8 cellular contexts compared by ENCODE assay signal in genomic region chr19:35644987-35645679, GRCh38. TPM values are rescaled to one million over a fixed set of nuclear protein-coding genes. Genes with fewer than 3 reads are reported as not detected.
A peak's percentile ranks its signal among the peaks of the same experiment; 100 is the strongest.
DNase-seq lines count a peak whose midpoint lies in the region; ATAC-seq and TF ChIP-seq lines count a peak whose summit lies in the region.

No MANE protein-coding gene starts in this region.

- CTCF ChIA-PET in activated naive CD4-positive, alpha-beta T cell treated with anti-CD3 and anti-CD28 coated beads for 36 hours (lab: Charles Lee): interaction anchor here (0.5 to 0.9 kb wide), 3 partner anchors 49 to 97 kb away, joined by 3 to 4 read pairs (median 3); no protein-coding TSS in a partner anchor

- TF ChIP-seq CTCF in type B pancreatic cell (conservative IDR thresholded peaks at IDR 0.05): peak; percentile 33

- DNase-seq in KBM-7 (peak; percentile 82), SHP77 treated with DMSO at 0.1 percent for 48 hours (lab: John Stamatoyannopoulos, UW) (peak; percentile 28), Right ventricle myocardium superior (peak; percentile 93), trophoblast cell (peak; percentile 53 to 68), type B pancreatic cell (ENCODE audit: extremely low spot score, unreplicated experiment) (no peak), COR-L47 (lab: John Stamatoyannopoulos, UW) (no peak)
- peak; percentile 90 for DNase-seq in activated naive CD4-positive, alpha-beta T cell treated with anti-CD3 and anti-CD28 coated beads for 36 hours

- peaks cover 3% of the 10 kb centered on the region for H3K36me3 Mint-ChIP-seq in activated naive CD4-positive, alpha-beta T cell treated with anti-CD3 and anti-CD28 coated beads for 36 hours (ENCODE audit: low read depth)
- no peaks in the 10 kb centered on the region for H3K36me3 Mint-ChIP-seq in type B pancreatic cell

- H3K23ac ChIP-seq in trophoblast cell (ENCODE audit: low read length): no peak overlapping the region

- H3K4me3 ChIP-seq in BLaER1 treated with 17β-estradiol and CSF1 and Interleukin-3, amounts not matched to agents 10 nM and 100 nM: peak overlapping the region; percentile 54 to 75 (median 65)
- no peak overlapping the region for H3K4me3 ChIP-seq in trophoblast cell (ENCODE audit: low read depth, low read length)

- peak; percentile 61 for ATAC-seq in Right ventricle myocardium superior (ENCODE audit: poor library complexity)

- no peak overlapping the region for H4K91ac ChIP-seq in trophoblast cell (ENCODE audit: low read depth, low read length)

- H3K4me2 ChIP-seq in BLaER1 treated with 17β-estradiol and CSF1 and Interleukin-3, amounts not matched to agents 10 nM and 100 nM: peak overlapping the region; percentile 85 to 100 (median 91)
- H3K4me2 ChIP-seq in trophoblast cell (ENCODE audit: low read length): peak overlapping the region; percentile 89

- H2BK5ac ChIP-seq in trophoblast cell (ENCODE audit: low read depth, low read length, poor library complexity): no peak overlapping the region

- H2AFZ ChIP-seq in trophoblast cell (ENCODE audit: insufficient read depth, low read length, poor library complexity): peak overlapping the region; percentile 59

- no peak overlapping the region for H3K4ac ChIP-seq in trophoblast cell (ENCODE audit: low read depth, low read length)

- H2AK5ac ChIP-seq in trophoblast cell (ENCODE audit: low read length): peak overlapping the region; percentile 53

- H3K27me3 Mint-ChIP-seq in activated naive CD4-positive, alpha-beta T cell treated with anti-CD3 and anti-CD28 coated beads for 36 hours (ENCODE audit: low read depth): no peaks in the 10 kb centered on the region
- H3K27me3 Mint-ChIP-seq in type B pancreatic cell: peaks cover 2% of the 10 kb centered on the region

- in situ Hi-C loops in KBM-7 (cut with MboI; ENCODE audit: low pct_unique_long_range_greater_than_20kb, low sequenced_read_pairs): no loop called here

- peak overlapping the region; percentile 47 for H4K8ac ChIP-seq in trophoblast cell (ENCODE audit: low read depth, low read length)

- peak overlapping the region; percentile 82 for H3K4me3 Mint-ChIP-seq in activated naive CD4-positive, alpha-beta T cell treated with anti-CD3 and anti-CD28 coated beads for 36 hours
- H3K4me3 Mint-ChIP-seq in type B pancreatic cell: peak overlapping the region; percentile 90

- no peak overlapping the region for H2BK120ac ChIP-seq in trophoblast cell (ENCODE audit: insufficient read depth, low read length, poor library complexity)

- H3K18ac ChIP-seq in trophoblast cell (ENCODE audit: low read length): no peak overlapping the region

- intact Hi-C loops in activated naive CD4-positive, alpha-beta T cell treated with anti-CD3 and anti-CD28 coated beads for 36 hours (cut with micrococcal nuclease): loop anchor here (1.0 to 5.0 kb wide), 6 partner anchors 17 to 132 kb away; partner anchors contain the start of genes ARHGAP33, HAUS5 and TMEM147
- intact Hi-C loops in Right ventricle myocardium superior (cut with DNase I): no loop called here

- peak overlapping the region in 10 of 11 experiments; percentile 31 to 86 (median 80); a peak in 19 of 22 replicates for H3K27ac ChIP-seq in BLaER1 treated with 17β-estradiol and CSF1 and Interleukin-3, amounts not matched to agents 10 nM and 100 nM
- H3K27ac ChIP-seq in trophoblast cell (ENCODE audit: low read depth, low read length): peak overlapping the region; percentile 21

- peak overlapping the region; percentile 9 for H2BK12ac ChIP-seq in trophoblast cell (ENCODE audit: low read length)

- H3K9ac ChIP-seq in BLaER1 treated with 17β-estradiol and CSF1 and Interleukin-3, amounts not matched to agents 10 nM and 100 nM: peak overlapping the region; percentile 4 to 84 (median 80); a peak in 18 of 22 replicates
- H3K9ac ChIP-seq in trophoblast cell (ENCODE audit: low read length): no peak overlapping the region

- H4K12ac ChIP-seq in trophoblast cell (ENCODE audit: low read depth, low read length): no peak overlapping the region

- peaks cover 45% of the 10 kb centered on the region for H3K4me1 Mint-ChIP-seq in activated naive CD4-positive, alpha-beta T cell treated with anti-CD3 and anti-CD28 coated beads for 36 hours (ENCODE audit: low read depth)
- peaks cover 19% of the 10 kb centered on the region for H3K4me1 Mint-ChIP-seq in type B pancreatic cell (ENCODE audit: unreplicated experiment)

- peaks cover 16% of the 10 kb centered on the region for H3K79me1 ChIP-seq in trophoblast cell (ENCODE audit: low read length)

- H3K4me1 ChIP-seq in BLaER1 treated with 17β-estradiol and CSF1 and Interleukin-3, amounts not matched to agents 10 nM and 100 nM: peaks cover 66 to 84% (median 75%) of the 10 kb centered on the region in 10 experiments
- peaks cover 19 to 26% of the 10 kb centered on the region in 2 experiments for H3K4me1 ChIP-seq in trophoblast cell (ENCODE audit: control insufficient read depth in 1 of 2, insufficient read depth in 2 of 2, low read length in 2 of 2)

- no peak overlapping the region for H3K14ac ChIP-seq in trophoblast cell (ENCODE audit: low read length)

- peaks cover 2 to 9% (median 6%) of the 10 kb centered on the region in 11 experiments; a peak in 11 of 22 replicates for H3K36me3 ChIP-seq in BLaER1 treated with 17β-estradiol and CSF1 and Interleukin-3, amounts not matched to agents 10 nM and 100 nM
- no peaks in the 10 kb centered on the region for H3K36me3 ChIP-seq in trophoblast cell (ENCODE audit: control insufficient read depth in 1 of 2, insufficient read depth in 2 of 2, low read length in 2 of 2)

- H3K9me3 ChIP-seq in BLaER1 treated with 17β-estradiol and CSF1 and Interleukin-3, amounts not matched to agents 10 nM and 100 nM (replicated peaks in 1 of 11): no peaks in the 10 kb centered on the region
- peaks cover 3% of the 10 kb centered on the region for H3K9me3 ChIP-seq in trophoblast cell (ENCODE audit: insufficient read depth, low read depth, low read length)

- H3K9me3 Mint-ChIP-seq in activated naive CD4-positive, alpha-beta T cell treated with anti-CD3 and anti-CD28 coated beads for 36 hours: no peaks in the 10 kb centered on the region
- no peaks in the 10 kb centered on the region for H3K9me3 Mint-ChIP-seq in type B pancreatic cell

- H4K20me1 ChIP-seq in BLaER1 treated with 17β-estradiol and CSF1 and Interleukin-3, amounts not matched to agents 10 nM and 100 nM: peaks cover 0 to 13% (median 4%) of the 10 kb centered on the region in 11 experiments; a peak in 13 of 22 replicates

- H3K27ac Mint-ChIP-seq in activated naive CD4-positive, alpha-beta T cell treated with anti-CD3 and anti-CD28 coated beads for 36 hours: peak overlapping the region; percentile 79
- H3K27ac Mint-ChIP-seq in type B pancreatic cell: peak overlapping the region; percentile 86

- H3K27me3 ChIP-seq in BLaER1 treated with 17β-estradiol and CSF1 and Interleukin-3, amounts not matched to agents 10 nM and 100 nM: no peaks in the 10 kb centered on the region
- no peaks in the 10 kb centered on the region for H3K27me3 ChIP-seq in trophoblast cell (ENCODE audit: insufficient read depth, low read length)

- H3K79me2 ChIP-seq in trophoblast cell (ENCODE audit: control insufficient read depth, insufficient read depth, low read length, poor library complexity): peaks cover 6% of the 10 kb centered on the region

- WGBS in trophoblast cell (ENCODE audit: extremely low coverage, insufficient coverage, insufficient read length): no CpG with 5 or more reads among the region's 20 CpGs

RNA-seq across cellular contexts. Expression of gene COX6B1, which starts 3.0 kb away (rescaled TPM):
- 100 to 1,000 TPM; 499 to 512 TPM for total RNA-seq in activated naive CD4-positive, alpha-beta T cell treated with anti-CD3 and anti-CD28 coated beads for 36 hours
- total RNA-seq in Right ventricle myocardium superior (1,337 TPM), type B pancreatic cell (ENCODE audit: low replicate concordance) (408 and 544 TPM in 2 replicates)
- polyA plus RNA-seq in trophoblast cell (2013): 634 and 650 TPM in 2 replicates

RNA-seq across cellular contexts. Expression of gene ETV2, which starts 3.6 kb away (rescaled TPM):
- total RNA-seq in activated naive CD4-positive, alpha-beta T cell treated with anti-CD3 and anti-CD28 coated beads for 36 hours: under 1 TPM; 0.52 to 0.84 TPM
- 0.32 TPM for total RNA-seq in Right ventricle myocardium superior
- 1.0 and 1.2 TPM in 2 replicates for polyA plus RNA-seq in trophoblast cell (2013)
- 1.1 TPM in 2 replicates for total RNA-seq in type B pancreatic cell (ENCODE audit: low replicate concordance)

RNA-seq across cellular contexts. Expression of gene RBM42, which starts 16.3 kb away (rescaled TPM):
- total RNA-seq in activated naive CD4-positive, alpha-beta T cell treated with anti-CD3 and anti-CD28 coated beads for 36 hours: 10 to 100 TPM; 64.2 to 66.2 TPM
- total RNA-seq in Right ventricle myocardium superior (48.9 TPM), type B pancreatic cell (ENCODE audit: low replicate concordance) (79.6 and 84.9 TPM in 2 replicates)
- polyA plus RNA-seq in trophoblast cell (2013): 46.9 and 47.8 TPM in 2 replicates

RNA-seq across cellular contexts. Expression of gene UPK1A, which starts 21.2 kb away (rescaled TPM):
- total RNA-seq in activated naive CD4-positive, alpha-beta T cell treated with anti-CD3 and anti-CD28 coated beads for 36 hours: under 1 TPM in 1 of 2 experiments, not detected in 1; 0.21 TPM
- not detected for total RNA-seq in Right ventricle myocardium superior
- 0.16 and 0.17 TPM in 2 replicates for polyA plus RNA-seq in trophoblast cell (2013)
- total RNA-seq in type B pancreatic cell (ENCODE audit: low replicate concordance): 4.4 and 5.1 TPM in 2 replicates

RNA-seq across cellular contexts. Expression of gene HAUS5, which starts 32.6 kb away (rescaled TPM):
- total RNA-seq in activated naive CD4-positive, alpha-beta T cell treated with anti-CD3 and anti-CD28 coated beads for 36 hours: 10 to 100 TPM; 40.4 to 42.5 TPM
- 3.3 TPM for total RNA-seq in Right ventricle myocardium superior
- 9.8 and 9.9 TPM in 2 replicates for polyA plus RNA-seq in trophoblast cell (2013)
- total RNA-seq in type B pancreatic cell (ENCODE audit: low replicate concordance): 19.5 and 42.6 TPM in 2 replicates

Comparison
In these comparisons a context has a peak if more than half of its experiments do, and no peak if none do; other contexts are left out.
1. DNase-seq: peak in KBM-7 (single experiment), SHP77 treated with DMSO at 0.1 percent for 48 hours (single experiment), activated naive CD4-positive, alpha-beta T cell treated with anti-CD3 and anti-CD28 coated beads for 36 hours (single experiment), Right ventricle myocardium superior (single experiment) and trophoblast cell (2 of 2); none in type B pancreatic cell (single experiment) and COR-L47 (single experiment).